In genomic region chr17:42566873-42567573, GRCh38 we compare ENCODE assay signal across 8 cellular contexts. TPM values are rescaled to one million over a fixed set of nuclear protein-coding genes. Genes with fewer than 3 reads are reported as not detected.
A peak's percentile ranks its signal among the peaks of the same experiment; 100 is the strongest.
DNase-seq lines count a peak whose midpoint lies in the region; ATAC-seq and TF ChIP-seq lines count a peak whose summit lies in the region.

Gene MLX, plus strand, starts transcription at chr17:42567100. Its CDS starts 25 bp downstream, at chr17:42567125.

- TF ChIP-seq CTCF in omental fat pad (IDR thresholded peaks at IDR 0.05) (no peak), suprapubic skin (IDR thresholded peaks at IDR 0.05) (no peak)

- H3K27ac Mint-ChIP-seq in activated naive CD4-positive, alpha-beta T cell treated with anti-CD3 and anti-CD28 coated beads, Interleukin-2, amount 50 U/mL, for 24 hours: peak within 1 kb of the TSS; percentile 96

- DNase-seq in DMS153 treated with DMSO at 0.1 percent for 48 hours (lab: John Stamatoyannopoulos, UW; ENCODE audit: unreplicated experiment) (peak; percentile 89), HCEC 1CT (peak; percentile 86), NCI-H1092 treated with DMSO at 0.1 percent for 48 hours (lab: John Stamatoyannopoulos, UW) (peak; percentile 94), SKM-1 (lab: John Stamatoyannopoulos, UW; ENCODE audit: unreplicated experiment) (peak; percentile 78), glomerular endothelial cell (ENCODE audit: extremely low read depth, low read depth, low spot score) (no peak), omental fat pad (ENCODE audit: low spot score) (peak; percentile 89), suprapubic skin (ENCODE audit: low spot score in 2 of 2) (peak; percentile 96 to 97)

- 0% methylated on average over 15 of the region's 72 CpGs for WGBS in suprapubic skin

- H3K4me3 ChIP-seq in suprapubic skin: peak within 1 kb of the TSS; percentile 85

- H3K4me1 ChIP-seq in suprapubic skin: peaks cover 57% of the 10 kb centered on the region

- H3K4me3 Mint-ChIP-seq in activated naive CD4-positive, alpha-beta T cell treated with anti-CD3 and anti-CD28 coated beads, Interleukin-2, amount 50 U/mL, for 24 hours: peak within 1 kb of the TSS; percentile 97

- peaks cover 38% of the 10 kb centered on the region for H3K4me1 Mint-ChIP-seq in activated naive CD4-positive, alpha-beta T cell treated with anti-CD3 and anti-CD28 coated beads, Interleukin-2, amount 50 U/mL, for 24 hours

- peaks cover 12% of the 10 kb centered on the region for H3K36me3 Mint-ChIP-seq in activated naive CD4-positive, alpha-beta T cell treated with anti-CD3 and anti-CD28 coated beads, Interleukin-2, amount 50 U/mL, for 24 hours

- peaks cover 57% of the 10 kb centered on the region for H3K36me3 ChIP-seq in suprapubic skin

- no peaks in the 10 kb centered on the region for H3K9me3 Mint-ChIP-seq in activated naive CD4-positive, alpha-beta T cell treated with anti-CD3 and anti-CD28 coated beads, Interleukin-2, amount 50 U/mL, for 24 hours

- H3K9me3 ChIP-seq in suprapubic skin: no peaks in the 10 kb centered on the region

- peak; percentile 70 for ATAC-seq in omental fat pad (ENCODE audit: low FRiP score)

- no peak for TF ChIP-seq EP300 in suprapubic skin (IDR thresholded peaks at IDR 0.05)

- no peak for TF ChIP-seq POLR2A in suprapubic skin (IDR thresholded peaks at IDR 0.05)

- H3K27ac ChIP-seq in suprapubic skin: peak within 1 kb of the TSS; percentile 89

- no peaks in the 10 kb centered on the region for H3K27me3 ChIP-seq in suprapubic skin

- H3K27me3 Mint-ChIP-seq in activated naive CD4-positive, alpha-beta T cell treated with anti-CD3 and anti-CD28 coated beads, Interleukin-2, amount 50 U/mL, for 24 hours: no peaks in the 10 kb centered on the region

RNA-seq across cellular contexts. Expression of gene MLX, which starts in this region (rescaled TPM):
- total RNA-seq in glomerular endothelial cell (27.1 and 30.0 TPM in 2 replicates), omental fat pad (10 to 100 TPM; 41.8 to 53.0 (median 50.3) TPM), suprapubic skin (10 to 100 TPM; 34.7 to 62.5 (median 44.3) TPM)
